ENCODE assay signal across 10 cellular contexts in genomic region chrX:103878466-103879151, GRCh38. TPM values are rescaled to one million over a fixed set of nuclear protein-coding genes. Genes with fewer than 3 reads are reported as not detected.
A peak's percentile ranks its signal among the peaks of the same experiment; 100 is the strongest.
DNase-seq lines count a peak whose midpoint lies in the region; ATAC-seq, FAIRE-seq and TF ChIP-seq lines count a peak whose summit lies in the region.
"Had no signal": no experiment of that assay in that cellular context is flagged by ENCODE, and none has a peak within 500 bp of the region (broad histone marks: within the 10 kb centered on the region; RNA-seq: fewer than 3 reads in every experiment).

No MANE protein-coding gene starts in this region.

- DNase-seq in H54 (ENCODE audit: insufficient read length, low spot score) (peak; percentile 23), SJSA1 (ENCODE audit: low read depth in 1 of 2, low spot score in 2 of 2) (peak; percentile 45 to 55), fibroblast of villous mesenchyme (ENCODE audit: low read depth) (peak; percentile 22), skeletal muscle cell (ENCODE audit: low read depth) (peak; percentile 14), NCI-H1105 (lab: John Stamatoyannopoulos, UW) (no peak)
- no peak for DNase-seq in activated naive CD4-positive, alpha-beta T cell treated with anti-CD3 and anti-CD28 coated beads, Interleukin-2, amount 50 U/mL, for 72 hours (ENCODE audit: low spot score in 2 of 2)
- DNase-seq: activated CD4-positive, alpha-beta memory T cell treated with anti-CD3 and anti-CD28 coated beads for 36 hours; activated naive CD8-positive, alpha-beta T cell treated with anti-CD3 and anti-CD28 coated beads for 36 hours had no signal

- H3K9me3 ChIP-seq in SJSA1 (replicated peaks): no peaks in the 10 kb centered on the region

- H3K36me3 Mint-ChIP-seq in activated naive CD4-positive, alpha-beta T cell treated with anti-CD3 and anti-CD28 coated beads, Interleukin-2, amount 50 U/mL, for 72 hours: no peaks in the 10 kb centered on the region
- H3K36me3 Mint-ChIP-seq: activated CD4-positive, alpha-beta memory T cell treated with anti-CD3 and anti-CD28 coated beads for 36 hours; activated naive CD8-positive, alpha-beta T cell treated with anti-CD3 and anti-CD28 coated beads for 36 hours had no signal

- ATAC-seq in activated naive CD4-positive, alpha-beta T cell treated with anti-CD3 and anti-CD28 coated beads, Interleukin-2, amount 50 U/mL, for 72 hours: no peak
- no peak for ATAC-seq in GM18505 (IDR thresholded peaks at IDR 0.05; ENCODE audit: unreplicated experiment)
- ATAC-seq: esophagus mucosa had no signal

- no peaks in the 10 kb centered on the region for H3K27me3 ChIP-seq in SJSA1 (replicated peaks)

- H3K27ac Mint-ChIP-seq in activated naive CD4-positive, alpha-beta T cell treated with anti-CD3 and anti-CD28 coated beads, Interleukin-2, amount 50 U/mL, for 72 hours: no peak overlapping the region
- H3K27ac Mint-ChIP-seq: activated CD4-positive, alpha-beta memory T cell treated with anti-CD3 and anti-CD28 coated beads for 36 hours; activated naive CD8-positive, alpha-beta T cell treated with anti-CD3 and anti-CD28 coated beads for 36 hours had no signal

- H3K9me3 Mint-ChIP-seq in activated naive CD4-positive, alpha-beta T cell treated with anti-CD3 and anti-CD28 coated beads, Interleukin-2, amount 50 U/mL, for 72 hours: no peaks in the 10 kb centered on the region
- H3K9me3 Mint-ChIP-seq: activated CD4-positive, alpha-beta memory T cell treated with anti-CD3 and anti-CD28 coated beads for 36 hours; activated naive CD8-positive, alpha-beta T cell treated with anti-CD3 and anti-CD28 coated beads for 36 hours had no signal

- no peak for TF ChIP-seq CTCF in fibroblast of villous mesenchyme (IDR thresholded peaks at IDR 0.05; ENCODE audit: insufficient read depth, low read depth, low read length)

- no peak overlapping the region for H3K4me3 ChIP-seq in SJSA1
- no peak overlapping the region for H3K4me3 ChIP-seq in fibroblast of villous mesenchyme (ENCODE audit: low read depth, low read length)
- H3K4me3 ChIP-seq in skeletal muscle cell (ENCODE audit: low read depth, low read length): no peak overlapping the region

- no peaks in the 10 kb centered on the region for H3K36me3 ChIP-seq in SJSA1

- FAIRE-seq in H54 (lab: Jason Lieb, UNC): peak; percentile 72

- no peak overlapping the region for H3K27ac ChIP-seq in SJSA1

- peaks cover 11% of the 10 kb centered on the region for H3K4me1 ChIP-seq in SJSA1 (replicated peaks)

- TF ChIP-seq POLR2A in H54 (IDR thresholded peaks at IDR 0.05; ENCODE audit: low read depth, low read length) (no peak), GM18505 (IDR thresholded peaks at IDR 0.05; ENCODE audit: borderline replicate concordance, extremely low read depth, insufficient read depth, insufficient read length) (no peak)

RNA-seq across cellular contexts. Expression of gene RAB9B, which starts 46.6 kb away (rescaled TPM):
- total RNA-seq in SJSA1 (2014; rRNA removed; shearing (Covaris generic)): 0.50 and 1.7 TPM in 2 replicates
- total RNA-seq in fibroblast of villous mesenchyme: 0.64 and 0.86 TPM in 2 replicates
- total RNA-seq in activated naive CD4-positive, alpha-beta T cell treated with anti-CD3 and anti-CD28 coated beads, Interleukin-2, amount 50 U/mL, for 72 hours: under 1 TPM; 0.41 to 0.95 TPM

Comparison
In these comparisons a context has a peak if more than half of its experiments do, and no peak if none do; other contexts are left out.
1. DNase-seq: peak in H54 (single experiment), SJSA1 (2 of 2), fibroblast of villous mesenchyme (single experiment) and skeletal muscle cell (single experiment); none in activated naive CD4-positive, alpha-beta T cell treated with anti-CD3 and anti-CD28 coated beads, Interleukin-2, amount 50 U/mL, for 72 hours (0 of 2) and NCI-H1105 (single experiment).